ENCODE assay signal across 10 cellular contexts in genomic region chr17:72338847-72339790, GRCh38.
DNase-seq lines count a peak whose midpoint lies in the region; ATAC-seq, FAIRE-seq and TF ChIP-seq lines count a peak whose summit lies in the region.
"Had no signal": no experiment of that assay in that cellular context is flagged by ENCODE, and none has a peak within 500 bp of the region (broad histone marks: within the 10 kb centered on the region; RNA-seq: fewer than 3 reads in every experiment).

No MANE protein-coding gene starts in this region.

- intact Hi-C loops in colonic mucosa (cut with DNase I) (loop anchor here (5.0 kb wide), 1 partner anchor 67 kb away; no protein-coding TSS in a partner anchor), HepG2 (cut with micrococcal nuclease; ENCODE audit: unreplicated experiment) (loop anchor here (1.0 to 10.0 kb wide), 5 partner anchors 60 to 219 kb away; no protein-coding TSS in a partner anchor)
- intact Hi-C loops in CD8-positive, alpha-beta T cell (cut with DNase I, micrococcal nuclease) = no loop called here

- WGBS in HepG2 (ENCODE audit: low lambda C conversion rate) = 20% methylated on average over 12 of the region's 12 CpGs

- H3K27me3 Mint-ChIP-seq in CD8-positive, alpha-beta T cell (ENCODE audit: low read depth) = peaks cover 19% of the 10 kb centered on the region

- H3K9me2 ChIP-seq in Karpas-422 (replicated peaks; ENCODE audit: insufficient read depth, low read length) = no peaks in the 10 kb centered on the region

- H3K9me3 ChIP-seq in AG04450 (ENCODE audit: control insufficient read depth, insufficient read depth, low read length) (no peaks in the 10 kb centered on the region; the same call in 1 of the 2 replicates), colonic mucosa (no peaks in the 10 kb centered on the region), HepG2 (ENCODE audit: low read length) (no peaks in the 10 kb centered on the region), Karpas-422 (ENCODE audit: low read length) (no peaks in the 10 kb centered on the region)
- no peaks in the 10 kb centered on the region for H3K9me3 ChIP-seq in CD8-positive, alpha-beta T cell (ENCODE audit: low read length)

- TSS peak; percentile 97 for BruUV-seq in HepG2 (replicated peaks; lab: Mats Ljungman, UMichigan)

- H3K27ac Mint-ChIP-seq in CD8-positive, alpha-beta T cell = no peak overlapping the region

- H3K4me1 ChIP-seq in colonic mucosa (peaks cover 6% of the 10 kb centered on the region), HepG2 (ENCODE audit: insufficient read depth, low read length) (peaks cover 55% of the 10 kb centered on the region), Karpas-422 (ENCODE audit: low read length) (peaks cover 14% of the 10 kb centered on the region)
- H3K4me1 ChIP-seq in CD8-positive, alpha-beta T cell (ENCODE audit: insufficient read depth, low read length) = no peaks in the 10 kb centered on the region

- in situ Hi-C loops in HepG2 (cut with HindIII; ENCODE audit: extremely low pct_ligation_motif_present, low pct_unique_long_range_greater_than_20kb) = loop anchor here (5.0 kb wide), 1 partner anchor 63 kb away; no protein-coding TSS in a partner anchor

- H3K9ac ChIP-seq in colonic mucosa (ENCODE audit: low read depth in 2 of 2, low read length in 2 of 2) (peak overlapping the region in 1 of 2 donors; percentile 31), HepG2 (ENCODE audit: insufficient read depth, low read depth, low read length) (peak overlapping the region; percentile 69), Karpas-422 (ENCODE audit: low read length) (no peak overlapping the region)

- H3K4me1 Mint-ChIP-seq in CD8-positive, alpha-beta T cell (ENCODE audit: low read depth) = no peaks in the 10 kb centered on the region

- no peak for TF ChIP-seq RAD21 in HepG2 (CRISPR knock-in tag; IDR thresholded peaks at IDR 0.05)

- no peaks in the 10 kb centered on the region for H3K27me3 ChIP-seq in AG04450 (ENCODE audit: control insufficient read depth, insufficient read depth, low read length)
- no peaks in the 10 kb centered on the region for H3K27me3 ChIP-seq in colonic mucosa
- H3K27me3 ChIP-seq in HepG2 (ENCODE audit: control insufficient read depth in 1 of 2, insufficient read depth in 2 of 2, low read length in 2 of 2) = no peaks in the 10 kb centered on the region
- H3K27me3 ChIP-seq in CD8-positive, alpha-beta T cell (ENCODE audit: insufficient read depth, low read length) = no peaks in the 10 kb centered on the region
- H3K27me3 ChIP-seq in Karpas-422 (ENCODE audit: low read length) = no peaks in the 10 kb centered on the region; the same call in 1 of the 2 replicates

- TF ChIP-seq EP300 in HepG2 (IDR thresholded peaks at IDR 0.05; ENCODE audit: low read depth in 2 of 2, low read length in 2 of 2) (peak; percentile 58 to 79), HepG2 (CRISPR knock-in tag; IDR thresholded peaks at IDR 0.05; ENCODE audit: borderline replicate concordance) (peak; percentile 60; the same call in 1 of the 2 replicates)

- H3K9me3 Mint-ChIP-seq in CD8-positive, alpha-beta T cell = no peaks in the 10 kb centered on the region

- H3K4me2 ChIP-seq in HepG2 (ENCODE audit: low read depth, low read length) (peak overlapping the region; percentile 61), Karpas-422 (ENCODE audit: low read depth, low read length, poor library complexity, severe bottlenecking) (no peak overlapping the region)

- CTCF ChIA-PET in AG04450 (lab: Charles Lee) = interaction anchor here (0.5 to 1.3 kb wide), 3 partner anchors 10 to 201 kb away, joined by 4 to 5 read pairs (median 4); no protein-coding TSS in a partner anchor
- CTCF ChIA-PET in HepG2 (lab: Yijun Ruan, JAX; ENCODE audit: low intra/inter-chr PET ratio, low total read pairs) = no interaction called here
- CTCF ChIA-PET in CD8-positive, alpha-beta T cell (lab: Charles Lee) = no interaction called here

- peak; percentile 17 to 30; a peak in 1 of 4 replicates for TF ChIP-seq POLR2A in HepG2 (IDR thresholded peaks at IDR 0.05; ENCODE audit: insufficient read depth in 1 of 2, low read depth in 2 of 2, low read length in 2 of 2)

- no peaks in the 10 kb centered on the region for H3K36me3 Mint-ChIP-seq in CD8-positive, alpha-beta T cell

- H4K20me1 ChIP-seq in HepG2 (ENCODE audit: insufficient read depth, low read length) (no peaks in the 10 kb centered on the region), Karpas-422 (ENCODE audit: insufficient read depth, low read depth, low read length) (no peaks in the 10 kb centered on the region)

- DNase-seq in AG04450 (ENCODE audit: low read depth, low spot score) (peak; percentile 86), LoVo (ENCODE audit: low spot score) (peak; percentile 50), colonic mucosa (peak; percentile 24), HepG2 (ENCODE audit: low spot score) (peak; percentile 97), Karpas-422 (no peak)
- DNase-seq in CD8-positive, alpha-beta T cell = no peak

- no peaks in the 10 kb centered on the region for H3K79me2 ChIP-seq in HepG2 (ENCODE audit: insufficient read depth, low read length)
- H3K79me2 ChIP-seq in Karpas-422 (ENCODE audit: low read length) = no peaks in the 10 kb centered on the region

- H2AFZ ChIP-seq in HepG2 (ENCODE audit: low read length) = no peak overlapping the region
- H2AFZ ChIP-seq in Karpas-422 (ENCODE audit: low read length) = no peak overlapping the region

- no peak overlapping the region for H3K4me3 Mint-ChIP-seq in CD8-positive, alpha-beta T cell

- ATAC-seq in HepG2 = peak; percentile 93
- ATAC-seq in GM21529 (IDR thresholded peaks at IDR 0.05; ENCODE audit: unreplicated experiment) = no peak
- no peak for ATAC-seq in CD8-positive, alpha-beta T cell
- ATAC-seq in HG03457 (IDR thresholded peaks at IDR 0.05; ENCODE audit: unreplicated experiment) = no peak
- ATAC-seq: activated CD4-positive, CD25-positive, alpha-beta regulatory T cell treated with anti-CD3 and anti-CD28 coated beads, Interleukin-2, amount 50 U/mL, for 24 hours had no signal

- POLR2A ChIA-PET in AG04450 (lab: Yijun Ruan, JAX) = interaction anchor here (0.8 to 2.0 kb wide), 4 partner anchors 19 to 218 kb away, joined by 3 to 13 read pairs (median 4); partner anchors contain the start of gene SOX9
- POLR2A ChIA-PET in HepG2 (lab: Yijun Ruan, JAX) = interaction anchor here (0.6 to 4.9 kb wide), 32 partner anchors 14 to 658 kb away, joined by 3 to 53 read pairs (median 4); partner anchors contain the start of gene SOX9
- POLR2A ChIA-PET in CD8-positive, alpha-beta T cell (lab: Charles Lee) = no interaction called here

- TF ChIP-seq CTCF in AG04450 (IDR thresholded peaks at IDR 0.05; ENCODE audit: low read depth, low read length) (no peak), colonic mucosa (IDR thresholded peaks at IDR 0.05) (no peak), HepG2 (CRISPR knock-in tag; IDR thresholded peaks at IDR 0.05) (no peak)
- no peak for TF ChIP-seq CTCF in CD8-positive, alpha-beta T cell (IDR thresholded peaks at IDR 0.05)

- H3K36me3 ChIP-seq in colonic mucosa (no peaks in the 10 kb centered on the region), HepG2 (replicated peaks in 1 of 2; ENCODE audit: control insufficient read depth in 1 of 2, insufficient read depth in 2 of 2, low read length in 2 of 2) (no peaks in the 10 kb centered on the region), Karpas-422 (ENCODE audit: insufficient read depth, low read length) (no peaks in the 10 kb centered on the region)
- no peaks in the 10 kb centered on the region for H3K36me3 ChIP-seq in CD8-positive, alpha-beta T cell (ENCODE audit: insufficient read depth, low read length)

- H3K4me3 ChIP-seq in AG04450 (ENCODE audit: low read depth, low read length) (0 out of 2 replicates have a peak overlapping the region, but pooled peaks have one; percentile 17), colonic mucosa (no peak overlapping the region), HepG2 (replicated peaks in 1 of 3; ENCODE audit: insufficient read depth in 1 of 3, low read depth in 2 of 3, low read length in 3 of 3) (peak overlapping the region in 1 of 3 experiments; percentile 40; a peak in 2 of 6 replicates), Karpas-422 (ENCODE audit: low read length) (no peak overlapping the region)
- no peak overlapping the region for H3K4me3 ChIP-seq in CD8-positive, alpha-beta T cell (ENCODE audit: low read depth, low read length)

- H3K27ac ChIP-seq in AG04450 (ENCODE audit: low read depth, low read length) = peak overlapping the region; percentile 98
- H3K27ac ChIP-seq in colonic mucosa = no peak overlapping the region
- peak overlapping the region; percentile 81 for H3K27ac ChIP-seq in HepG2 (ENCODE audit: extremely low read length, insufficient read depth, low read length)
- H3K27ac ChIP-seq in CD8-positive, alpha-beta T cell (ENCODE audit: low read depth, low read length) = no peak overlapping the region
- H3K27ac ChIP-seq in Karpas-422 (ENCODE audit: low read length) = no peak overlapping the region

- peak; percentile 75 for FAIRE-seq in HepG2 (lab: Jason Lieb, UNC)
- FAIRE-seq: endometrium had no signal

TF ChIP-seq in HepG2, 621 proteins besides CTCF, POLR2A, EP300 and RAD21 (continues in another document):
- TF ChIP-seq ZNF234 (CRISPR knock-in tag; conservative IDR thresholded peaks at IDR 0.05) = no peak
- TF ChIP-seq MTA1 (CRISPR knock-in tag; IDR thresholded peaks at IDR 0.05; ENCODE audit: borderline replicate concordance) = no peak
- no peak; the same call in 1 of the 2 replicates for TF ChIP-seq SSRP1 (CRISPR knock-in tag; IDR thresholded peaks at IDR 0.05)
- TF ChIP-seq TOE1 (CRISPR knock-in tag; IDR thresholded peaks at IDR 0.05) = no peak
- TF ChIP-seq MTF2 (CRISPR knock-in tag; IDR thresholded peaks at IDR 0.05; ENCODE audit: borderline replicate concordance) = no peak
- TF ChIP-seq SRY (CRISPR knock-in tag; IDR thresholded peaks at IDR 0.05) = no peak
- no peak for TF ChIP-seq ZBTB46 (CRISPR knock-in tag; IDR thresholded peaks at IDR 0.05; ENCODE audit: borderline replicate concordance)
- no peak for TF ChIP-seq MAX (IDR thresholded peaks at IDR 0.05)

Comparison
In these comparisons a context has a peak if more than half of its experiments do, and no peak if none do; other contexts are left out.
1. DNase-seq: peak in AG04450 (single experiment), LoVo (single experiment), colonic mucosa (single experiment) and HepG2 (single experiment); none in CD8-positive, alpha-beta T cell (0 of 7) and Karpas-422 (single experiment).
2. H3K27ac ChIP-seq: peak in AG04450 (single experiment) and HepG2 (single experiment); none in colonic mucosa (single experiment), CD8-positive, alpha-beta T cell (single experiment) and Karpas-422 (single experiment).
3. intact Hi-C loops: an anchor here in colonic mucosa (5.0 kb wide) and HepG2 (1.0 to 10.0 kb wide); none called in CD8-positive, alpha-beta T cell.